ENCODE assay signal across 28 cellular contexts in genomic region chr16:30980434-30980833, GRCh38.
"Had no signal": no experiment of that assay in that cellular context is flagged by ENCODE, and none has a peak within 500 bp of the region (broad histone marks: within the 10 kb centered on the region; RNA-seq: fewer than 3 reads in every experiment).

No MANE protein-coding gene starts in this region.

- H3K79me2 ChIP-seq: hepatocyte had no signal

- DNase-seq: activated CD4-positive, alpha-beta T cell treated with anti-CD3 and anti-CD28 coated beads, Interleukin-2, amount 10 ng/mL, durations not matched to agents 24 days and 14 days; activated CD8-positive, alpha-beta memory T cell treated with anti-CD3 and anti-CD28 coated beads, Interleukin-2, amount 10 ng/mL, durations not matched to agents 7 days and 5 days; activated CD8-positive, alpha-beta T cell treated with anti-CD3 and anti-CD28 coated beads for 36 hours; activated gamma-delta T cell treated with Interleukin-2 at 50 U/mL for 16 hours; adrenal gland; effector memory CD4-positive, alpha-beta T cell; glutamatergic neuron; left ventricle myocardium inferior; psoas muscle; stimulated activated CD4-positive, alpha-beta T cell treated with anti-CD3 and anti-CD28 coated beads, Interleukin-4, amount 100 ng/mL, for 4 hours; stimulated activated naive CD8-positive, alpha-beta T cell treated with anti-CD3 and anti-CD28 coated beads, Interleukin-15, amount 100 ng/mL, for 72 hours; T-cell had no signal

- H3K9me3 ChIP-seq: adrenal gland, left ventricle myocardium inferior, pancreas, psoas muscle, right atrium auricular region, tibial artery had no signal

- H2AFZ ChIP-seq: hepatocyte had no signal

- H3K4me3 Mint-ChIP-seq: activated CD4-positive, alpha-beta T cell treated with anti-CD3 and anti-CD28 coated beads, Interleukin-2, amount 10 ng/mL, durations not matched to agents 24 days and 14 days; activated CD8-positive, alpha-beta memory T cell treated with anti-CD3 and anti-CD28 coated beads, Interleukin-2, amount 10 ng/mL, durations not matched to agents 7 days and 5 days; activated CD8-positive, alpha-beta T cell treated with anti-CD3 and anti-CD28 coated beads for 36 hours; activated naive CD8-positive, alpha-beta T cell; activated T-helper 1 cell treated with anti-CD3 and anti-CD28 coated beads, Interleukin-12 subunit alpha, Interleukin-12 subunit beta, Interleukin-2, Interleukin-4 antibody, amounts not matched to agents 30 ng/mL and 10 ng/mL and 1 ng/mL, durations not matched to agents 14 hours and 24 hours and 36 hours; central memory CD8-positive, alpha-beta T cell; nephron; stimulated activated naive CD8-positive, alpha-beta T cell treated with anti-CD3 and anti-CD28 coated beads, Interleukin-15, amount 100 ng/mL, for 72 hours; T-cell; T-helper 2 cell treated with Interferon-gamma antibody and Interleukin-4, amounts not matched to agents 5 μg/mL and 100 μg/mL, for 36 hours had no signal

- H3K9me3 Mint-ChIP-seq: activated CD4-positive, alpha-beta T cell treated with anti-CD3 and anti-CD28 coated beads, Interleukin-2, amount 10 ng/mL, durations not matched to agents 24 days and 14 days; activated CD8-positive, alpha-beta T cell treated with anti-CD3 and anti-CD28 coated beads for 36 hours; activated T-helper 1 cell treated with anti-CD3 and anti-CD28 coated beads, Interleukin-12 subunit alpha, Interleukin-12 subunit beta, Interleukin-2, Interleukin-4 antibody, amounts not matched to agents 30 ng/mL and 10 ng/mL and 1 ng/mL, durations not matched to agents 14 hours and 24 hours and 36 hours; central memory CD8-positive, alpha-beta T cell; nephron; stimulated activated naive CD8-positive, alpha-beta T cell treated with anti-CD3 and anti-CD28 coated beads, Interleukin-15, amount 100 ng/mL, for 72 hours; T-cell; T-helper 2 cell treated with Interferon-gamma antibody and Interleukin-4, amounts not matched to agents 5 μg/mL and 100 μg/mL, for 36 hours had no signal

- ATAC-seq: activated CD4-positive, CD25-positive, alpha-beta regulatory T cell treated with anti-CD3 and anti-CD28 coated beads, Interleukin-2, amount 50 U/mL, for 24 hours; activated CD8-positive, alpha-beta memory T cell treated with anti-CD3 and anti-CD28 coated beads, Interleukin-2, amount 10 ng/mL, durations not matched to agents 7 days and 5 days; activated CD8-positive, alpha-beta T cell treated with anti-CD3 and anti-CD28 coated beads for 36 hours; esophagus mucosa; pancreas; psoas muscle; stimulated activated naive CD8-positive, alpha-beta T cell treated with anti-CD3 and anti-CD28 coated beads, Interleukin-15, amount 100 ng/mL, for 72 hours; T-cell had no signal

- H3K27ac Mint-ChIP-seq: activated CD4-positive, alpha-beta T cell treated with anti-CD3 and anti-CD28 coated beads, Interleukin-2, amount 10 ng/mL, durations not matched to agents 24 days and 14 days; activated CD8-positive, alpha-beta memory T cell treated with anti-CD3 and anti-CD28 coated beads, Interleukin-2, amount 10 ng/mL, durations not matched to agents 7 days and 5 days; activated CD8-positive, alpha-beta T cell treated with anti-CD3 and anti-CD28 coated beads for 36 hours; activated naive CD8-positive, alpha-beta T cell; activated T-helper 1 cell treated with anti-CD3 and anti-CD28 coated beads, Interleukin-12 subunit alpha, Interleukin-12 subunit beta, Interleukin-2, Interleukin-4 antibody, amounts not matched to agents 30 ng/mL and 10 ng/mL and 1 ng/mL, durations not matched to agents 14 hours and 24 hours and 36 hours; nephron; T-cell; T-helper 2 cell treated with Interferon-gamma antibody and Interleukin-4, amounts not matched to agents 5 μg/mL and 100 μg/mL, for 36 hours had no signal

- H3K4me1 Mint-ChIP-seq: nephron had no signal

- H3K4me1 ChIP-seq: pancreas had no signal

- H3K27ac ChIP-seq: adrenal gland, hepatocyte, left ventricle myocardium inferior, pancreas, psoas muscle, right atrium auricular region, tibial artery, VCaP had no signal

- H3K27me3 ChIP-seq: adrenal gland, hepatocyte, pancreas, right atrium auricular region, tibial artery had no signal

- H3K4me3 ChIP-seq: adrenal gland, hepatocyte, left ventricle myocardium inferior, pancreas, psoas muscle, right atrium auricular region, tibial artery had no signal

- H3K36me3 Mint-ChIP-seq: activated naive CD8-positive, alpha-beta T cell had no signal

- FAIRE-seq: astrocyte, colon, endothelial cell of umbilical vein, frontal cortex, pancreas had no signal

- H3K4me2 ChIP-seq: hepatocyte had no signal
